ENCODE assay signal across 9 cellular contexts in genomic region chr7:29563590-29564454, GRCh38. TPM values are rescaled to one million over a fixed set of nuclear protein-coding genes. Genes with fewer than 3 reads are reported as not detected.
A peak's percentile ranks its signal among the peaks of the same experiment; 100 is the strongest.
DNase-seq lines count a peak whose midpoint lies in the region; ATAC-seq, FAIRE-seq and TF ChIP-seq lines count a peak whose summit lies in the region.
"Had no signal": no experiment of that assay in that cellular context is flagged by ENCODE, and none has a peak within 500 bp of the region (broad histone marks: within the 10 kb centered on the region; RNA-seq: fewer than 3 reads in every experiment).

Gene PRR15 (plus strand): TSS chr7:29563835. CDS start chr7:29566330, 2,495 bp downstream.

- ATAC-seq in heart left ventricle (peak in 3 of 4 donors; percentile 47 to 50 (median 50)), pancreas (peak; percentile 90 to 95 (median 92)), GM18858 (IDR thresholded peaks at IDR 0.05; ENCODE audit: unreplicated experiment) (no peak), HG03196 (IDR thresholded peaks at IDR 0.05; ENCODE audit: unreplicated experiment) (no peak)

- H3K4me1 ChIP-seq in heart left ventricle (peaks cover 0 to 42% (median 27%) of the 10 kb centered on the region in 12 donors), pancreas (no peaks in the 10 kb centered on the region)

- peak within 1 kb of the TSS in 3 of 12 donors; percentile 41 to 60 (median 49) for H3K27ac ChIP-seq in heart left ventricle
- H3K27ac ChIP-seq in pancreas, result peak within 1 kb of the TSS; percentile 44 to 82 (median 70)

- intact Hi-C loops in heart left ventricle (cut with DNase I) (no loop called here), pancreas (cut with DNase I) (no loop called here)

- no peak for TF ChIP-seq POLR2A in heart left ventricle (IDR thresholded peaks at IDR 0.05)

- H3K9me3 ChIP-seq in heart left ventricle (no peaks in the 10 kb centered on the region), pancreas (no peaks in the 10 kb centered on the region)

- H3K4me3 ChIP-seq in heart left ventricle (peak within 1 kb of the TSS; percentile 36 to 67 (median 57)), pancreas (peak within 1 kb of the TSS; percentile 43 to 69 (median 60))

- DNase-seq in COLO668 (lab: John Stamatoyannopoulos, UW; ENCODE audit: unreplicated experiment), result peak; percentile 93
- peak; percentile 31 to 42 for DNase-seq in activated T-cell treated with anti-CD3 and anti-CD28 coated beads, Interleukin-2, amount 50 U/mL, for 48 hours
- peak in 4 of 5 donors; percentile 14 to 59 (median 23) for DNase-seq in heart left ventricle
- DNase-seq in pancreas, result peak; percentile 77 to 91 (median 82)
- no peak for DNase-seq in activated gamma-delta T cell treated with Interleukin-2 at 50 U/mL for 16 hours

- TF ChIP-seq CTCF in heart left ventricle (IDR thresholded peaks at IDR 0.05) (no peak), pancreas (IDR thresholded peaks at IDR 0.05) (no peak)

- no peak for TF ChIP-seq RAD21 in Ishikawa (IDR thresholded peaks at IDR 0.05; ENCODE audit: low read depth)

- H3K27me3 ChIP-seq in heart left ventricle (peaks cover 5 to 73% (median 37%) of the 10 kb centered on the region in 9 donors), pancreas (no peaks in the 10 kb centered on the region)

- no peaks in the 10 kb centered on the region for H3K36me3 ChIP-seq in heart left ventricle
- H3K36me3 ChIP-seq in pancreas, result no peaks in the 10 kb centered on the region

- 0 to 1% (median 1%) methylated on average over 21 to 70 of the region's 70 CpGs for WGBS in heart left ventricle, 4 donors
- 1% methylated on average over 66 to 70 of the region's 70 CpGs for WGBS in pancreas, 2 donors

- TF ChIP-seq EP300 in Ishikawa (IDR thresholded peaks at IDR 0.05; ENCODE audit: borderline replicate concordance), result no peak

- FAIRE-seq in pancreas (lab: Jason Lieb, UNC), result no peak

TF ChIP-seq in Ishikawa, 13 proteins besides CTCF, POLR2A, EP300 and RAD21:
- peak; percentile 57 for TF ChIP-seq NFIC (IDR thresholded peaks at IDR 0.05)
- peak; percentile 42 for TF ChIP-seq TAF1 (IDR thresholded peaks at IDR 0.05; ENCODE audit: low read depth)
- peak; percentile 63; the same call in 1 of the 2 replicates for TF ChIP-seq ZBTB7A (IDR thresholded peaks at IDR 0.05; ENCODE audit: low read depth)
- TF ChIP-seq TEAD4 (IDR thresholded peaks at IDR 0.05), result 0 out of 2 replicates have a peak, but pooled peaks have one; percentile 10
- TF ChIP-seq CREB1 (IDR thresholded peaks at IDR 0.05; ENCODE audit: low read depth), result no peak
- no peak; the same call in 1 of the 2 replicates for TF ChIP-seq MAX (IDR thresholded peaks at IDR 0.05)
- TF ChIP-seq USF1 (IDR thresholded peaks at IDR 0.05), result peak; percentile 57; the same call in 1 of the 2 replicates

RNA-seq across cellular contexts. Expression of gene PRR15, which starts in this region (rescaled TPM):
- 1 to 10 TPM in 1 of 9 donors, under 1 TPM in 4, not detected in 4; 0.17 to 7.0 (median 0.29) TPM for total RNA-seq in heart left ventricle
- polyA plus RNA-seq in heart left ventricle, result under 1 TPM; 0.27 to 0.29 TPM
- 1 to 10 TPM; 1.1 to 4.6 (median 1.8) TPM for total RNA-seq in pancreas
- polyA plus RNA-seq in pancreas, result 1 to 10 TPM; 1.5 to 1.8 TPM
- total RNA-seq: HT1080 had no signal

Comparison
In these comparisons a context has a peak if more than half of its experiments do, and no peak if none do; other contexts are left out.
1. ATAC-seq: peak in heart left ventricle (3 of 4) and pancreas (4 of 4); none in GM18858 (single experiment) and HG03196 (single experiment).